Comparison of ENCODE assay signal across 26 cellular contexts in the genomic region with DNA sequence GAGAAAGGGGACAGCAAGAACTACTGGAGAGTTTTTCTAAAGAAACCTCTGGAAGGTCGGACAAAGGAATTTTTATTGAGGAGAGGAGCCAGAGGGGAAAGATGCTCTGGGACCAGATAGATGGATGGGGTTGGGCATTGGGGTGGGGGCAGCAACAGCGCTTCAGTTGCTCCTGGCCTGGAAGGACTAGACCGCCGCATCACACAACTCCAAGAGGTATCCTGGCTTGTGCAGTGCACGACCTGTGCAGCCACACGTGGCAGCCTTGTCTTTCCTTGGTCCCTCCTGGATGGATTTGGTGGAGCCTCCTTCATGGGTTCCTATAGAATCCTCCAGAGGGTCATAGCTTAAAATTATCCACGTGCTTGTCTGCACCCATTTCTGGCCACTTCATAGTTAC. TPM values are rescaled to one million over a fixed set of nuclear protein-coding genes. Genes with fewer than 3 reads are reported as not detected.
DNase-seq lines count a peak whose midpoint lies in the region; ATAC-seq and TF ChIP-seq lines count a peak whose summit lies in the region.
"Had no signal": no experiment of that assay in that cellular context is flagged by ENCODE, and none has a peak within 500 bp of the region (broad histone marks: within the 10 kb centered on the region; RNA-seq: fewer than 3 reads in every experiment).

No MANE protein-coding gene starts in this region.

- POLR2A ChIA-PET in AG04450 (lab: Yijun Ruan, JAX), result interaction anchor here (0.7 to 2.5 kb wide), 17 partner anchors 8 to 368 kb away, joined by 3 to 36 read pairs (median 6); partner anchors contain the start of genes EPHB3 and MAGEF1

- ATAC-seq in psoas muscle, result no peak
- ATAC-seq: GM12878; stimulated activated effector memory CD8-positive, alpha-beta T cell treated with anti-CD3 and anti-CD28 coated beads, Interleukin-12 subunit alpha, Interleukin-12 subunit beta, amount 100 ng/mL, for 72 hours had no signal

- H3K4me1 ChIP-seq in SJCRH30 (peaks cover 64% of the 10 kb centered on the region), psoas muscle (peaks cover 20% of the 10 kb centered on the region)

- H3K4me3 ChIP-seq in AG04450 (ENCODE audit: low read depth, low read length) (no peak overlapping the region), SJCRH30 (no peak overlapping the region), psoas muscle (no peak overlapping the region)
- H3K4me3 ChIP-seq: cardiac muscle cell, GM12878, left lung, mucosa of descending colon had no signal

- H3K27me3 ChIP-seq in AG04450 (ENCODE audit: control insufficient read depth, insufficient read depth, low read length) (peaks cover 12% of the 10 kb centered on the region), SJCRH30 (no peaks in the 10 kb centered on the region), layer of hippocampus (ENCODE audit: control insufficient read depth, insufficient read depth, low read length) (no peaks in the 10 kb centered on the region), psoas muscle (ENCODE audit: insufficient read depth in 3 of 3, low read length in 2 of 3) (no peaks in the 10 kb centered on the region)
- H3K27me3 ChIP-seq: cardiac muscle cell, left lung had no signal

- intact Hi-C loops in psoas muscle (cut with DNase I), result no loop called here

- peaks cover 6% of the 10 kb centered on the region for H3K9me3 ChIP-seq in AG04450 (ENCODE audit: control insufficient read depth, insufficient read depth, low read length)
- H3K9me3 ChIP-seq in SJCRH30 (replicated peaks), result no peaks in the 10 kb centered on the region
- H3K9me3 ChIP-seq in psoas muscle, result no peaks in the 10 kb centered on the region
- H3K9me3 ChIP-seq: left lung, mucosa of descending colon had no signal

- CTCF ChIA-PET in AG04450 (lab: Charles Lee), result interaction anchor here (2.8 kb wide), 1 partner anchor 128 kb away, joined by 19 read pairs; the partner anchor contains the start of gene EPHB3

- H3K27ac ChIP-seq in AG04450 (ENCODE audit: low read depth, low read length), result peak overlapping the region; percentile 88
- H3K27ac ChIP-seq in SJCRH30, result peak overlapping the region; percentile 85
- peak overlapping the region; percentile 6 for H3K27ac ChIP-seq in layer of hippocampus (ENCODE audit: low read depth, low read length)
- peak overlapping the region; percentile 56 for H3K27ac ChIP-seq in psoas muscle
- H3K27ac ChIP-seq: cardiac muscle cell, HL-60 had no signal

- H3K36me3 ChIP-seq in SJCRH30 (no peaks in the 10 kb centered on the region), psoas muscle (ENCODE audit: insufficient read depth in 1 of 2, low read depth in 1 of 2) (no peaks in the 10 kb centered on the region)
- H3K36me3 ChIP-seq: cardiac muscle cell, left lung had no signal

- DNase-seq in AG04450 (ENCODE audit: low read depth, low spot score) (no peak), SJCRH30 (no peak), psoas muscle (no peak), NCI-H1048 (lab: John Stamatoyannopoulos, UW) (no peak)
- DNase-seq in activated effector memory CD4-positive, alpha-beta T cell treated with anti-CD3 and anti-CD28 coated beads, Interleukin-2, amount 50 U/mL, for 16 hours, result no peak
- DNase-seq in activated CD4-positive, alpha-beta T cell treated with anti-CD3 and anti-CD28 coated beads for 4 hours, result no peak
- no peak for DNase-seq in activated CD4-positive, CD25-positive, alpha-beta regulatory T cell (lab: John Stamatoyannopoulos, UW)
- DNase-seq: activated CD4-positive, alpha-beta T cell treated with anti-CD3 and anti-CD28 coated beads for 1 hour; activated CD8-positive, alpha-beta memory T cell treated with anti-CD3 and anti-CD28 coated beads for 24 hours; activated naive CD4-positive, alpha-beta T cell treated with anti-CD3 and anti-CD28 coated beads for 36 hours; activated T-cell treated with anti-CD3 and anti-CD28 coated beads, Interleukin-2, amount 50 U/mL, for 1 hour; amygdala; H9; left lung; mucosa of descending colon; NCI-H1694 treated with DMSO at 0.1 percent for 48 hours; NCI-H2171; NCI-H524 treated with DMSO at 0.1 percent for 48 hours; NK-92 treated with Interleukin-12 subunit alpha and Interleukin-12 subunit beta, amount 100 ng/mL, for 24 hours; SIG-M5; stimulated activated CD4-positive, alpha-beta T cell treated with anti-CD3 and anti-CD28 coated beads, Interleukin-2, amount 100 ng/mL, for 48 hours had no signal

- WGBS in psoas muscle, 3 donors, result 70 to 87% (median 78%) methylated on average over 7 of the region's 7 CpGs

- TF ChIP-seq CTCF in AG04450 (IDR thresholded peaks at IDR 0.05; ENCODE audit: low read depth, low read length), result no peak
- TF ChIP-seq CTCF in psoas muscle (IDR thresholded peaks at IDR 0.05), result no peak

RNA-seq across cellular contexts. Expression of gene MAGEF1, which starts 23.0 kb away (rescaled TPM):
- 19.8 and 23.4 TPM in 2 replicates for polyA plus RNA-seq in AG04450 (2011; rRNA removed)
- polyA minus RNA-seq in AG04450 (2011; rRNA and poly(A)+ RNA removed), result 8.0 and 10.8 TPM in 2 replicates
- 54.3 and 58.7 TPM in 2 replicates for total RNA-seq in SJCRH30 (2014; rRNA removed; shearing (Covaris generic))
- 10 to 100 TPM; 13.0 to 23.6 (median 15.9) TPM for total RNA-seq in psoas muscle
- 10 to 100 TPM; 14.3 to 27.3 (median 27.1) TPM for polyA plus RNA-seq in psoas muscle

Comparison
In these comparisons a context has a peak if more than half of its experiments do, and no peak if none do; other contexts are left out.
1. H3K27ac ChIP-seq: peak in every context shown above with its lines; median percentile 88 in AG04450; 85 in SJCRH30; 56 in psoas muscle; 6 in layer of hippocampus.